Comparison of ENCODE assay signal across 17 cellular contexts in the genomic region with DNA sequence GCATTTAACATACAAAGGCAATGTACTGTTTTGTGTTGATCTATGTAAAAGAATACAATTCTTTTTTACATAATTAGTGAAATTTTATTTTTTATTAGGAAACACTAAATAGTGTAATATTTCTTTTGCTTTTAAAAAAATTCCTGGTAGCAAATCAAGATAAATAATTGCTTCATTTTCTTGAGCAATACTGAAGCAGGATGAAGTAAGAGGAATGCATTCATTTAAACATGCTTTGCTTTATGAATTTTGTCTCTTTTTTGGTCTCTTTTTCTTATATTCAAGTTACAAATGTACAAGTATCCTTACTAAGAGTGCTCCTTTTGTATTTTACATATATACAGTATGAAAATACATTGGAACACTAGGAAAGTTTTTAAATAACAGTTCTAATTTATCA.
"Had no signal": no experiment of that assay in that cellular context is flagged by ENCODE, and none has a peak within 500 bp of the region (broad histone marks: within the 10 kb centered on the region; RNA-seq: fewer than 3 reads in every experiment).

No MANE protein-coding gene starts in this region.

- H3K27ac ChIP-seq: cardiac muscle cell, psoas muscle, thyroid gland, VCaP had no signal

- H3K4me3 ChIP-seq: cardiac muscle cell, lung, psoas muscle, thyroid gland had no signal

- DNase-seq: activated CD4-positive, alpha-beta memory T cell treated with anti-CD3 and anti-CD28 coated beads for 36 hours; activated gamma-delta T cell; activated naive CD8-positive, alpha-beta T cell treated with anti-CD3 and anti-CD28 coated beads, Interleukin-2, amount 10 ng/mL, durations not matched to agents 7 days and 5 days; activated T-cell treated with anti-CD3 and anti-CD28 coated beads, Interleukin-2, amount 50 U/mL, for 4 hours; effector CD8-positive, alpha-beta T cell; foreskin fibroblast; natural killer cell; psoas muscle; stimulated activated CD4-positive, alpha-beta T cell treated with anti-CD3 and anti-CD28 coated beads, Interleukin-15, amount 100 ng/mL, for 24 hours; stimulated activated CD4-positive, alpha-beta T cell treated with anti-CD3 and anti-CD28 coated beads, Interleukin-4, amount 100 ng/mL, for 24 hours; stimulated activated naive CD8-positive, alpha-beta T cell treated with anti-CD3 and anti-CD28 coated beads, Interleukin-15, amount 100 ng/mL, for 72 hours; T-cell; T1000 had no signal

- H3K9me3 ChIP-seq: psoas muscle, thyroid gland had no signal

- H3K4me1 ChIP-seq: psoas muscle, thyroid gland had no signal

- H3K36me3 ChIP-seq: cardiac muscle cell, thyroid gland had no signal

- H3K27me3 ChIP-seq: cardiac muscle cell, thyroid gland had no signal
